8 cellular contexts compared by ENCODE assay signal in the genomic region with DNA sequence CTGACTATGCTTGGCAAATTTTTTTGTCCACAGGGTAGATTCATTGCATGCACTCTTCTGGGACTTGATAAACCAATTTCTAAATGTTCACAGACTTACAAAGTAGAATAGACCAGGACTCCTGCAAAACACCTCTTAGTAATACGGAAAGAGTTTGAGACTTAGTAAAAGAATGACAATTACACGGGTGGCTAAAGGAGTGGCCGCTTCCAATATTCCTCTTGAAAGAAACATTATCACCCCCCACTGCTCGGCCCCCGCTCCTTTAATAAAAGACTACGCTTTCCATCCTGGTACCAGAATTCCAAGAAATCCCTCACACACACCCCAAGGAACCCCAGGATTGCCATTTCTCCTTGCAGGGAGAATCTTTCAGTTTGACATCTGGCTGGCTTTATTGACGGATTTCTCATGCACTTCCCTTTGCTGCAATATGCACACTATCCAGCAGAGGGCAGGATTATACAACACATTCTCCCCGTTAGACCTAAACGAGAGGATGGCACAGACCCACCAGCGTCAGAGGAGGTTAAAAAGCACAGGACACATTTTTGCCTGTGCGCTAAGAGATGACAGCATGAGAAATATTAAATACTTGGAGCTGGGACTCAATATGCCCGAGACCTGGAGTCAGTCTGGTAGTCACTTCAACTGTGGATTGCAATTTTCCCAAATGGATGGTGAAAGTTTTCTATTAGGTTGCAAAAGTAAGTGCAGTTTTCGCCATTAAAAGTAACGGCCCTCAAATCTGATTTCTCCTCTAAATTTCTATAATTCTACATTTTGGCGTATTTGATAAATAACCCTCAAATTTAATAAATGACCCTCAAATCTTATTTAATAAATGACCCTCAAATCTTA. TPM values are rescaled to one million over a fixed set of nuclear protein-coding genes. Genes with fewer than 3 reads are reported as not detected.
DNase-seq lines count a peak whose midpoint lies in the region; ATAC-seq, FAIRE-seq and TF ChIP-seq lines count a peak whose summit lies in the region.

No MANE protein-coding gene starts in this region.

- H3K9me3 Mint-ChIP-seq in neural crest cell, result no peaks in the 10 kb centered on the region

- H3K27me3 Mint-ChIP-seq in neural crest cell (ENCODE audit: low read depth), result peaks cover 5% of the 10 kb centered on the region

- TF ChIP-seq EP300 in A549 (IDR thresholded peaks at IDR 0.05) (no peak), Ishikawa (IDR thresholded peaks at IDR 0.05; ENCODE audit: borderline replicate concordance) (no peak)

- no peak overlapping the region for H3K27ac ChIP-seq in A549
- no peak overlapping the region for H3K27ac ChIP-seq in Peyer's patch
- H3K27ac ChIP-seq in substantia nigra (ENCODE audit: low read depth, low read length, poor library complexity, severe bottlenecking), result no peak overlapping the region

- H3K9me3 ChIP-seq in A549 (no peaks in the 10 kb centered on the region), Peyer's patch (no peaks in the 10 kb centered on the region)

- H3K4me1 ChIP-seq in A549, result no peaks in the 10 kb centered on the region
- no peaks in the 10 kb centered on the region for H3K4me1 ChIP-seq in Peyer's patch

- no peaks in the 10 kb centered on the region for H3K4me1 Mint-ChIP-seq in neural crest cell

- H3K4me3 Mint-ChIP-seq in neural crest cell, result no peak overlapping the region

- CTCF ChIA-PET in A549 (lab: Yijun Ruan, JAX), result interaction anchor here (0.6 to 4.3 kb wide), 36 partner anchors 8 to 440 kb away, joined by 3 to 37 read pairs (median 4); partner anchors contain the start of genes NUDT7, VAT1L and WWOX

- H3K4me2 ChIP-seq in A549, result no peak overlapping the region; the same call in 2 of the 3 replicates

- H3K4me3 ChIP-seq in A549 (no peak overlapping the region), Peyer's patch (no peak overlapping the region)

- TF ChIP-seq CTCF in A549 (IDR thresholded peaks at IDR 0.05), result peak; percentile 91
- peak; percentile 54 to 96 (median 90) for TF ChIP-seq CTCF in Peyer's patch (IDR thresholded peaks at IDR 0.05)
- peak; percentile 90 for TF ChIP-seq CTCF in neural crest cell (conservative IDR thresholded peaks at IDR 0.05)

- WGBS in A549 (ENCODE audit: missing lambda C conversion rate), result 9% methylated on average over 15 of the region's 15 CpGs

- DNase-seq in A549 (ENCODE audit: low read depth in 1 of 2, low spot score in 1 of 2), result peak; percentile 41 to 73
- peak in 2 of 3 donors; percentile 57 to 86 for DNase-seq in Peyer's patch
- peak; percentile 71 to 76 for DNase-seq in activated T-cell treated with anti-CD3 and anti-CD28 coated beads, Interleukin-2, amount 50 U/mL, for 48 hours
- DNase-seq in fibroblast of peridontal ligament (ENCODE audit: extremely low read depth), result peak; percentile 87
- peak; percentile 71 for DNase-seq in neural crest cell (ENCODE audit: low read depth, low spot score)
- peak in 42 of 49 donors; percentile 0 to 69 (median 34) for DNase-seq in substantia nigra (lab: John Stamatoyannopoulos, UW)

- no peaks in the 10 kb centered on the region for H3K27me3 ChIP-seq in Peyer's patch

- ATAC-seq in A549 (peak; percentile 91 to 95), GM18508 (IDR thresholded peaks at IDR 0.05; ENCODE audit: insufficient read depth, unreplicated experiment) (peak; percentile 65)

- peak; percentile 95 to 98 for TF ChIP-seq RAD21 in A549 (conservative IDR thresholded peaks at IDR 0.05 in 1 of 2, IDR thresholded peaks at IDR 0.05 in 1 of 2)
- TF ChIP-seq RAD21 in Ishikawa (IDR thresholded peaks at IDR 0.05; ENCODE audit: low read depth), result peak; percentile 95

- no peak for TF ChIP-seq POLR2A in A549 (IDR thresholded peaks at IDR 0.05; ENCODE audit: low read length)
- no peak for TF ChIP-seq POLR2A in Peyer's patch (IDR thresholded peaks at IDR 0.05)

- H3K36me3 Mint-ChIP-seq in neural crest cell (ENCODE audit: low read depth), result no peaks in the 10 kb centered on the region

- no peak for FAIRE-seq in A549 (lab: Jason Lieb, UNC)

- POLR2A ChIA-PET in A549 (lab: Yijun Ruan, JAX), result no interaction called here

- no peak overlapping the region for H3K27ac Mint-ChIP-seq in neural crest cell (ENCODE audit: unreplicated experiment)

- no peaks in the 10 kb centered on the region for H3K36me3 ChIP-seq in Peyer's patch

TF ChIP-seq in A549, 52 proteins besides CTCF, POLR2A, EP300 and RAD21:
- peak; percentile 93 for TF ChIP-seq SMC3 (IDR thresholded peaks at IDR 0.05)
- TF ChIP-seq HES2 (IDR thresholded peaks at IDR 0.05), result no peak

TF ChIP-seq in Ishikawa, 13 proteins besides CTCF, POLR2A, EP300 and RAD21:
- no peak for TF ChIP-seq EGR1 (IDR thresholded peaks at IDR 0.05)
- TF ChIP-seq TCF12 (IDR thresholded peaks at IDR 0.05; ENCODE audit: low read depth), result no peak
- TF ChIP-seq MAX (IDR thresholded peaks at IDR 0.05), result no peak
- TF ChIP-seq, protein P1, sequence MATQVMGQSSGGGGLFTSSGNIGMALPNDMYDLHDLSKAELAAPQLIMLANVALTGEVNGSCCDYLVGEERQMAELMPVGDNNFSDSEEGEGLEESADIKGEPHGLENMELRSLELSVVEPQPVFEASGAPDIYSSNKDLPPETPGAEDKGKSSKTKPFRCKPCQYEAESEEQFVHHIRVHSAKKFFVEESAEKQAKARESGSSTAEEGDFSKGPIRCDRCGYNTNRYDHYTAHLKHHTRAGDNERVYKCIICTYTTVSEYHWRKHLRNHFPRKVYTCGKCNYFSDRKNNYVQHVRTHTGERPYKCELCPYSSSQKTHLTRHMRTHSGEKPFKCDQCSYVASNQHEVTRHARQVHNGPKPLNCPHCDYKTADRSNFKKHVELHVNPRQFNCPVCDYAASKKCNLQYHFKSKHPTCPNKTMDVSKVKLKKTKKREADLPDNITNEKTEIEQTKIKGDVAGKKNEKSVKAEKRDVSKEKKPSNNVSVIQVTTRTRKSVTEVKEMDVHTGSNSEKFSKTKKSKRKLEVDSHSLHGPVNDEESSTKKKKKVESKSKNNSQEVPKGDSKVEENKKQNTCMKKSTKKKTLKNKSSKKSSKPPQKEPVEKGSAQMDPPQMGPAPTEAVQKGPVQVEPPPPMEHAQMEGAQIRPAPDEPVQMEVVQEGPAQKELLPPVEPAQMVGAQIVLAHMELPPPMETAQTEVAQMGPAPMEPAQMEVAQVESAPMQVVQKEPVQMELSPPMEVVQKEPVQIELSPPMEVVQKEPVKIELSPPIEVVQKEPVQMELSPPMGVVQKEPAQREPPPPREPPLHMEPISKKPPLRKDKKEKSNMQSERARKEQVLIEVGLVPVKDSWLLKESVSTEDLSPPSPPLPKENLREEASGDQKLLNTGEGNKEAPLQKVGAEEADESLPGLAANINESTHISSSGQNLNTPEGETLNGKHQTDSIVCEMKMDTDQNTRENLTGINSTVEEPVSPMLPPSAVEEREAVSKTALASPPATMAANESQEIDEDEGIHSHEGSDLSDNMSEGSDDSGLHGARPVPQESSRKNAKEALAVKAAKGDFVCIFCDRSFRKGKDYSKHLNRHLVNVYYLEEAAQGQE (IDR thresholded peaks at IDR 0.05; ENCODE audit: low read depth), result no peak
- no peak for TF ChIP-seq YY1 (IDR thresholded peaks at IDR 0.05; ENCODE audit: low read depth)

RNA-seq across cellular contexts. Expression of gene NUDT7, which starts 46.6 kb away (rescaled TPM):
- polyA plus RNA-seq in A549 (2011; rRNA removed) (17.1 and 19.8 TPM in 2 replicates), A549 (2017; fragmentation: RNase III; extraction: RNeasy Plus Mini Kit Qiagen cat#74134 plus additional on column Dnase treatment) (6.8 to 8.9 TPM (median 6.9 TPM) in 3 replicates)
- 6.9 and 7.6 TPM in 2 replicates for polyA plus RNA-seq in A549 (2012; cell fraction: cytosol; rRNA removed)
- polyA plus RNA-seq in A549 (2012; cell fraction: nucleus; rRNA removed), result 3.2 and 5.0 TPM in 2 replicates
- polyA minus RNA-seq in A549 (2011; rRNA and poly(A)+ RNA removed), result 4.5 and 9.3 TPM in 2 replicates
- total RNA-seq in Peyer's patch (10 to 100 TPM in 2 of 4 donors, 1 to 10 TPM in 2; 5.8 to 14.4 (median 9.1) TPM), neural crest cell (4.7 TPM in 2 replicates)

Comparison
In these comparisons a context has a peak if more than half of its experiments do, and no peak if none do; other contexts are left out.
1. DNase-seq: peak in every context shown above with its lines; median percentile 87 in fibroblast of peridontal ligament; 74 in activated T-cell treated with anti-CD3 and anti-CD28 coated beads, Interleukin-2, amount 50 U/mL, for 48 hours; 72 in Peyer's patch; 71 in neural crest cell; 57 in A549; 34 in substantia nigra.